12 cellular contexts compared by ENCODE assay signal in the genomic region with DNA sequence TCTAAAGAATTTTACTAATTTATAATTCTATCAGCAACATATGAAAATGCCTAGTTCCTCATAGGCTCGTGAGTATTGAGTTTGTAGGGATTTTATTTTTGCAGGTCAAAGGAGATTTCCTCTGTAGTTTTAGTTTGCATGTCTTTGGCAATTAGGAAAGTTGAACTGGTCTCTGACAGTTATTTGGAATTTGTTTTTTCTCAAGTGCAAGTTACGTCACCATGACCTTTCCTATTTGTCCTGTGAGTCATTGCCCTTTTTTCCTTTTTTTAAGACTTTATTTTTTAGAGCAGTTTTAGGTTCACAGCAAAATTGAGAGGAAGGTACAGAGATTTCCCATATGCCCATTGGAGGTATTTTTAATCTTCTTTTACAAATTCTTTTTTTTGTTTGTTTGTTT. TPM values are rescaled to one million over a fixed set of nuclear protein-coding genes. Genes with fewer than 3 reads are reported as not detected.
DNase-seq lines count a peak whose midpoint lies in the region; ATAC-seq and TF ChIP-seq lines count a peak whose summit lies in the region.
"Had no signal": no experiment of that assay in that cellular context is flagged by ENCODE, and none has a peak within 500 bp of the region (broad histone marks: within the 10 kb centered on the region; RNA-seq: fewer than 3 reads in every experiment).

No MANE protein-coding gene starts in this region.

- in situ Hi-C loops in brain microvascular endothelial cell (cut with HindIII; ENCODE audit: low pct_ligation_motif_present, low sequenced_read_pairs), result no loop called here

- peak; percentile 77 for ATAC-seq in left lobe of liver
- ATAC-seq in thoracic aorta (ENCODE audit: insufficient number of reproducible peaks, low FRiP score, low read depth), result peak; percentile 52

- peak; percentile 66 for DNase-seq in M059J (ENCODE audit: low read depth)
- DNase-seq in brain microvascular endothelial cell, result peak; percentile 14
- no peak for DNase-seq in left lobe of liver (ENCODE audit: low spot score)
- no peak for DNase-seq in thoracic aorta (ENCODE audit: low spot score)
- no peak for DNase-seq in NCI-H510A treated with DMSO at 0.1 percent for 48 hours (lab: John Stamatoyannopoulos, UW)
- DNase-seq in OCI-M2 (lab: John Stamatoyannopoulos, UW; ENCODE audit: unreplicated experiment), result no peak
- DNase-seq in COLO668 (lab: John Stamatoyannopoulos, UW; ENCODE audit: unreplicated experiment), result no peak
- no peak for DNase-seq in DMS79 (lab: John Stamatoyannopoulos, UW)
- DNase-seq: activated T-cell treated with anti-CD3 and anti-CD28 coated beads for 4 hours, anterior cingulate cortex, NCI-H1694 had no signal

- H3K4me3 ChIP-seq in brain microvascular endothelial cell (ENCODE audit: low read depth, low read length) (no peak overlapping the region), thoracic aorta (no peak overlapping the region)
- H3K4me3 ChIP-seq: skin epidermis had no signal

- no peak overlapping the region for H3K27ac ChIP-seq in brain microvascular endothelial cell
- H3K27ac ChIP-seq in thoracic aorta, result peak overlapping the region; percentile 95 to 98

- H3K27me3 ChIP-seq in brain microvascular endothelial cell (replicated peaks) (no peaks in the 10 kb centered on the region), thoracic aorta (replicated peaks; ENCODE audit: insufficient read depth) (no peaks in the 10 kb centered on the region)

- H3K36me3 ChIP-seq in brain microvascular endothelial cell (replicated peaks), result no peaks in the 10 kb centered on the region
- no peaks in the 10 kb centered on the region for H3K36me3 ChIP-seq in thoracic aorta

- H3K9me3 ChIP-seq in thoracic aorta, result no peaks in the 10 kb centered on the region

- TF ChIP-seq CTCF in brain microvascular endothelial cell (IDR thresholded peaks at IDR 0.05; ENCODE audit: low read depth, low read length, missing control alignments), result no peak
- TF ChIP-seq CTCF in thoracic aorta (IDR thresholded peaks at IDR 0.05), result no peak

- peaks cover 34 to 67% of the 10 kb centered on the region in 2 donors for H3K4me1 ChIP-seq in thoracic aorta (ENCODE audit: control insufficient read depth in 1 of 2, low read depth in 2 of 2)

RNA-seq across cellular contexts. Expression of gene RAMP1, which starts 29.0 kb away (rescaled TPM):
- 25.4 and 35.8 TPM in 2 replicates for total RNA-seq in M059J (2014; rRNA removed; shearing (Covaris generic))
- total RNA-seq in left lobe of liver, result 10.0 TPM
- 100 to 1,000 TPM; 246 to 525 TPM for total RNA-seq in thoracic aorta

Comparison
In these comparisons a context has a peak if more than half of its experiments do, and no peak if none do; other contexts are left out.
1. DNase-seq: peak in M059J (single experiment) and brain microvascular endothelial cell (single experiment); none in left lobe of liver (single experiment), thoracic aorta (single experiment), NCI-H510A treated with DMSO at 0.1 percent for 48 hours (single experiment), OCI-M2 (single experiment), COLO668 (single experiment) and DMS79 (single experiment).